ENCODE assay signal across 24 cellular contexts in the genomic region with DNA sequence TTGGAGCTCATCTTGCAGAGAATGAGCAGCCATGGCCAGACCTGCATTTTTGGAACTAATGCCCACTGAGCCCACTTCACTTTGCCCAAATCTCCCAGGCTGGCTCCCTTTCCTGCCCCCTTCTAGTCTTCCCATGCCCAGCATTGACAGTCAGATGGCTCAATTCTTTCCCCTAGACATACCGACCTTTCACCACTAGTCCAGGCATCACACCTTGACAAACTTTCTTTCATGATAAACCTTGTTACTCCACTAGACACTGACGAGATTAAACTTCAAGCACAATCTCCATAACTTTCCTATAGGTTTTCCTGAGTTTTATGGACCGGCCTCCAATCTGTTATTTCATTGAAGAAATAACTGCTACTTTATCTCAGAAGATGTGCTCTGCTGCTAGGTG. TPM values are rescaled to one million over a fixed set of nuclear protein-coding genes. Genes with fewer than 3 reads are reported as not detected.
DNase-seq lines count a peak whose midpoint lies in the region; ATAC-seq and TF ChIP-seq lines count a peak whose summit lies in the region.
"Had no signal": no experiment of that assay in that cellular context is flagged by ENCODE, and none has a peak within 500 bp of the region (broad histone marks: within the 10 kb centered on the region; RNA-seq: fewer than 3 reads in every experiment).

No MANE protein-coding gene starts in this region.

- H3K27ac Mint-ChIP-seq in endodermal cell (no peak overlapping the region), nephron (peak overlapping the region in 2 of 3 experiments; percentile 14 to 93)
- H3K27ac Mint-ChIP-seq: activated naive CD8-positive, alpha-beta T cell treated with anti-CD3 and anti-CD28 coated beads for 36 hours; activated T-helper 1 cell treated with anti-CD3 and anti-CD28 coated beads, Interleukin-12 subunit alpha, Interleukin-12 subunit beta, Interleukin-2, Interleukin-4 antibody, amounts not matched to agents 30 ng/mL and 10 ng/mL and 1 ng/mL, durations not matched to agents 14 hours and 24 hours and 36 hours; effector memory CD8-positive, alpha-beta T cell; T-helper 2 cell treated with Interferon-gamma antibody and Interleukin-4, amounts not matched to agents 5 μg/mL and 100 μg/mL, for 36 hours had no signal

- H3K27me3 ChIP-seq in A673 (replicated peaks; ENCODE audit: insufficient read depth, low read depth, low read length, poor library complexity) = no peaks in the 10 kb centered on the region
- H3K27me3 ChIP-seq in SJCRH30 = no peaks in the 10 kb centered on the region
- H3K27me3 ChIP-seq in endodermal cell (ENCODE audit: control insufficient read depth, insufficient read depth, low read length, poor library complexity, severe bottlenecking) = no peaks in the 10 kb centered on the region

- BruUV-seq in A673 (replicated peaks; lab: Mats Ljungman, UMichigan) = no TSS peak

- no peaks in the 10 kb centered on the region for H3K27me3 Mint-ChIP-seq in endodermal cell (ENCODE audit: insufficient read depth)
- no peaks in the 10 kb centered on the region for H3K27me3 Mint-ChIP-seq in nephron (ENCODE audit: low read depth)

- POLR2A ChIA-PET in A673 (lab: Charles Lee; ENCODE audit: low non-redundant PET) = no interaction called here

- H3K27ac ChIP-seq in A673 (ENCODE audit: low read depth, low read length, poor library complexity, severe bottlenecking) (peak overlapping the region; percentile 63), SJCRH30 (peak overlapping the region; percentile 83), endodermal cell (ENCODE audit: low read depth, low read length) (no peak overlapping the region)
- H3K27ac ChIP-seq: C4-2B, left ventricle myocardium inferior had no signal

- no peaks in the 10 kb centered on the region for H3K9me3 Mint-ChIP-seq in endodermal cell
- H3K9me3 Mint-ChIP-seq in nephron = no peaks in the 10 kb centered on the region
- H3K9me3 Mint-ChIP-seq: activated naive CD8-positive, alpha-beta T cell treated with anti-CD3 and anti-CD28 coated beads for 36 hours; activated T-helper 1 cell treated with anti-CD3 and anti-CD28 coated beads, Interleukin-12 subunit alpha, Interleukin-12 subunit beta, Interleukin-2, Interleukin-4 antibody, amounts not matched to agents 30 ng/mL and 10 ng/mL and 1 ng/mL, durations not matched to agents 14 hours and 24 hours and 36 hours; effector memory CD8-positive, alpha-beta T cell; T-helper 2 cell treated with Interferon-gamma antibody and Interleukin-4, amounts not matched to agents 5 μg/mL and 100 μg/mL, for 36 hours had no signal

- H3K9me3 ChIP-seq in A673 (ENCODE audit: low read depth, low read length, poor library complexity, severe bottlenecking) = no peaks in the 10 kb centered on the region
- no peaks in the 10 kb centered on the region for H3K9me3 ChIP-seq in SJCRH30 (replicated peaks)
- no peaks in the 10 kb centered on the region for H3K9me3 ChIP-seq in endodermal cell (ENCODE audit: control insufficient read depth, low read length)
- H3K9me3 ChIP-seq: left ventricle myocardium inferior had no signal

- H3K4me1 Mint-ChIP-seq in endodermal cell = peaks cover 12% of the 10 kb centered on the region
- peaks cover 31% of the 10 kb centered on the region for H3K4me1 Mint-ChIP-seq in nephron
- H3K4me1 Mint-ChIP-seq: activated naive CD8-positive, alpha-beta T cell treated with anti-CD3 and anti-CD28 coated beads for 36 hours had no signal

- H3K36me3 Mint-ChIP-seq in endodermal cell (ENCODE audit: low read depth) = no peaks in the 10 kb centered on the region
- H3K36me3 Mint-ChIP-seq in nephron (ENCODE audit: low read depth) = no peaks in the 10 kb centered on the region
- H3K36me3 Mint-ChIP-seq: activated naive CD8-positive, alpha-beta T cell treated with anti-CD3 and anti-CD28 coated beads for 36 hours had no signal

- 66% methylated on average over 3 of the region's 3 CpGs; no CpG with 5 or more reads in 1 of the 2 experiments for WGBS in endodermal cell (ENCODE audit: insufficient coverage in 1 of 2, insufficient read length in 1 of 2), 2 experiments

- H3K4me3 Mint-ChIP-seq in endodermal cell = no peak overlapping the region
- H3K4me3 Mint-ChIP-seq in nephron = no peak overlapping the region
- H3K4me3 Mint-ChIP-seq: activated naive CD8-positive, alpha-beta T cell treated with anti-CD3 and anti-CD28 coated beads for 36 hours; activated T-helper 1 cell treated with anti-CD3 and anti-CD28 coated beads, Interleukin-12 subunit alpha, Interleukin-12 subunit beta, Interleukin-2, Interleukin-4 antibody, amounts not matched to agents 30 ng/mL and 10 ng/mL and 1 ng/mL, durations not matched to agents 14 hours and 24 hours and 36 hours; effector memory CD8-positive, alpha-beta T cell; T-helper 2 cell treated with Interferon-gamma antibody and Interleukin-4, amounts not matched to agents 5 μg/mL and 100 μg/mL, for 36 hours had no signal

- H3K4me1 ChIP-seq in A673 (ENCODE audit: insufficient read depth, low read length, poor library complexity, severe bottlenecking) (peaks cover 27% of the 10 kb centered on the region), SJCRH30 (peaks cover 41% of the 10 kb centered on the region), endodermal cell (ENCODE audit: control insufficient read depth, insufficient read depth, low read length) (peaks cover 3% of the 10 kb centered on the region)
- H3K4me1 ChIP-seq: parathyroid adenoma had no signal

- H3K36me3 ChIP-seq in A673 (ENCODE audit: insufficient read depth, low read length, poor library complexity, severe bottlenecking) (no peaks in the 10 kb centered on the region), SJCRH30 (no peaks in the 10 kb centered on the region), endodermal cell (ENCODE audit: control insufficient read depth, insufficient read depth, low read length) (no peaks in the 10 kb centered on the region)
- H3K36me3 ChIP-seq: left ventricle myocardium inferior had no signal

- H3K4me3 ChIP-seq in A673 (ENCODE audit: low read depth, low read length, poor library complexity, severe bottlenecking) (no peak overlapping the region), SJCRH30 (no peak overlapping the region), endodermal cell (ENCODE audit: low read length) (no peak overlapping the region)
- H3K4me3 ChIP-seq: left ventricle myocardium inferior, skin epidermis had no signal

- intact Hi-C loops in A673 (cut with micrococcal nuclease; ENCODE audit: unreplicated experiment) = no loop called here

- CTCF ChIA-PET in A673 (lab: Charles Lee) = no interaction called here

- no peak for ATAC-seq in HG03469 (IDR thresholded peaks at IDR 0.05; ENCODE audit: unreplicated experiment)
- no peak for ATAC-seq in HG02571 (IDR thresholded peaks at IDR 0.05; ENCODE audit: unreplicated experiment)
- ATAC-seq: activated CD4-positive, CD25-positive, alpha-beta regulatory T cell treated with anti-CD3 and anti-CD28 coated beads, Interleukin-2, amount 50 U/mL, for 24 hours; effector memory CD8-positive, alpha-beta T cell had no signal

- no peak overlapping the region for H3K9ac ChIP-seq in endodermal cell (ENCODE audit: extremely low read depth, low read length, poor library complexity, severe bottlenecking)
- H3K9ac ChIP-seq: parathyroid adenoma had no signal

- TF ChIP-seq CTCF in A673 (conservative IDR thresholded peaks at IDR 0.05; ENCODE audit: low read depth, low read length) = no peak
- peak; percentile 13 for TF ChIP-seq CTCF in endodermal cell (conservative IDR thresholded peaks at IDR 0.05)
- no peak for TF ChIP-seq CTCF in nephron (IDR thresholded peaks at IDR 0.05; ENCODE audit: unreplicated experiment in 3 of 3)

- DNase-seq in A673 (ENCODE audit: low spot score) = no peak
- DNase-seq in SJCRH30 = no peak
- no peak for DNase-seq in endodermal cell
- DNase-seq in T-helper 9 cell = no peak
- DNase-seq in occipital lobe (lab: John Stamatoyannopoulos, UW) = no peak
- DNase-seq: activated naive CD8-positive, alpha-beta T cell treated with anti-CD3 and anti-CD28 coated beads for 36 hours; caudate nucleus; effector memory CD8-positive, alpha-beta T cell; GDM1; Kasumi-1; left ventricle myocardium inferior; NCI-H2107; NCI-H526; SHP77 treated with DMSO at 0.1 percent for 48 hours; stimulated activated CD4-positive, alpha-beta T cell treated with anti-CD3 and anti-CD28 coated beads, Interleukin-4, amount 100 ng/mL, for 4 hours had no signal

RNA-seq across cellular contexts. Expression of a gene that starts 47.8 kb away (rescaled TPM):
- total RNA-seq in A673 (2021) (23.6 and 40.0 TPM in 2 replicates), endodermal cell (10 to 100 TPM; 66.6 to 87.5 TPM), occipital lobe (29.3 TPM)
- 67.4 and 74.4 TPM in 2 replicates for total RNA-seq in SJCRH30 (2014; rRNA removed; shearing (Covaris generic))
- polyA plus RNA-seq in endodermal cell (2013, experiment 1 of 2) = 68.8 TPM
- polyA plus RNA-seq in endodermal cell (2013, experiment 2 of 2) = 63.3 TPM
